In genomic region chr3:142646020-142646783, GRCh38 we compare ENCODE assay signal across 13 cellular contexts. TPM values are rescaled to one million over a fixed set of nuclear protein-coding genes. Genes with fewer than 3 reads are reported as not detected.
DNase-seq lines count a peak whose midpoint lies in the region; ATAC-seq, FAIRE-seq and TF ChIP-seq lines count a peak whose summit lies in the region.
"Had no signal": no experiment of that assay in that cellular context is flagged by ENCODE, and none has a peak within 500 bp of the region (broad histone marks: within the 10 kb centered on the region; RNA-seq: fewer than 3 reads in every experiment).

No MANE protein-coding gene starts in this region.

- H3K27me3 ChIP-seq in breast epithelium = no peaks in the 10 kb centered on the region
- no peaks in the 10 kb centered on the region for H3K27me3 ChIP-seq in PC-3 (ENCODE audit: low read length)
- no peaks in the 10 kb centered on the region for H3K27me3 ChIP-seq in bronchial epithelial cell (ENCODE audit: control insufficient read depth, insufficient read depth, low read length)
- no peaks in the 10 kb centered on the region for H3K27me3 ChIP-seq in mucosa of rectum (ENCODE audit: control insufficient read depth in 2 of 2, insufficient read depth in 2 of 2, low read length in 2 of 2)
- H3K27me3 ChIP-seq: Peyer's patch had no signal

- no peak overlapping the region for H3K4me3 ChIP-seq in breast epithelium
- H3K4me3 ChIP-seq in PC-3 (ENCODE audit: low read length) = no peak overlapping the region
- no peak overlapping the region for H3K4me3 ChIP-seq in bronchial epithelial cell (ENCODE audit: low read depth, low read length)
- H3K4me3 ChIP-seq in mucosa of rectum (ENCODE audit: low read length in 2 of 2) = no peak overlapping the region
- H3K4me3 ChIP-seq: Peyer's patch had no signal

- H3K79me2 ChIP-seq in PC-3 (ENCODE audit: low read length) = peaks cover 7% of the 10 kb centered on the region

- H3K27ac ChIP-seq in breast epithelium = no peak overlapping the region
- peak overlapping the region; percentile 61 for H3K27ac ChIP-seq in PC-3 (ENCODE audit: low read length)
- peak overlapping the region; percentile 32 to 36 for H3K27ac ChIP-seq in mucosa of rectum (ENCODE audit: low read depth in 2 of 2, low read length in 2 of 2)

- POLR2A ChIA-PET in MCF 10A (lab: Yijun Ruan, JAX) (interaction anchor here (0.5 to 2.1 kb wide), 14 partner anchors 9 to 355 kb away, joined by 3 to 30 read pairs (median 3); partner anchors contain the start of genes ATR, PLS1, TRPC1 and U2SURP), PC-3 (lab: Charles Lee; ENCODE audit: unreplicated experiment) (interaction anchor here (0.6 kb wide), 1 partner anchor 47 kb away, joined by 9 read pairs; no protein-coding TSS in a partner anchor)

- no peak overlapping the region for H3K4me3 Mint-ChIP-seq in MCF 10A (ENCODE audit: unreplicated experiment)

- no peaks in the 10 kb centered on the region for H3K27me3 Mint-ChIP-seq in MCF 10A (ENCODE audit: insufficient read depth, unreplicated experiment)

- H3K9ac ChIP-seq in PC-3 (ENCODE audit: low read length) (no peak overlapping the region), mucosa of rectum (ENCODE audit: low read depth in 1 of 2, low read length in 2 of 2) (no peak overlapping the region)

- TF ChIP-seq POLR2A in breast epithelium (IDR thresholded peaks at IDR 0.05) = no peak

- H3K4me2 ChIP-seq in PC-3 (ENCODE audit: low read length) = peak overlapping the region; percentile 18; the same call in 1 of the 2 replicates

- no peak for TF ChIP-seq CTCF in MCF 10A (IDR thresholded peaks at IDR 0.05; ENCODE audit: unreplicated experiment)
- TF ChIP-seq CTCF in breast epithelium (IDR thresholded peaks at IDR 0.05) = no peak
- no peak for TF ChIP-seq CTCF in PC-3 (conservative IDR thresholded peaks at IDR 0.05; ENCODE audit: low read depth, low read length)
- TF ChIP-seq CTCF in bronchial epithelial cell (IDR thresholded peaks at IDR 0.05; ENCODE audit: insufficient read depth, low read length, severe bottlenecking) = no peak

- BruUV-seq in MCF 10A (replicated peaks; lab: Mats Ljungman, UMichigan) (no TSS peak), PC-3 (replicated peaks; lab: Mats Ljungman, UMichigan) (no TSS peak)

- H3K36me3 ChIP-seq in breast epithelium (no peaks in the 10 kb centered on the region), PC-3 (ENCODE audit: low read depth, low read length) (no peaks in the 10 kb centered on the region), bronchial epithelial cell (ENCODE audit: control insufficient read depth, insufficient read depth, low read length) (no peaks in the 10 kb centered on the region), mucosa of rectum (ENCODE audit: control insufficient read depth in 2 of 2, insufficient read depth in 2 of 2, low read length in 2 of 2) (peaks cover 0 to 4% of the 10 kb centered on the region in 2 donors)

- intact Hi-C loops in MCF 10A (cut with micrococcal nuclease) (loop anchor here (5.0 kb wide), 1 partner anchor 49 kb away; the partner anchor contains the start of gene PLS1), breast epithelium (cut with DNase I; ENCODE audit: low total_unique reads) (no loop called here), PC-3 (cut with micrococcal nuclease) (no loop called here)

- DNase-seq in MCF 10A (ENCODE audit: unreplicated experiment) (peak; percentile 60), breast epithelium (ENCODE audit: low spot score in 2 of 2) (no peak), PC-3 (no peak), bronchial epithelial cell (ENCODE audit: low read depth) (peak; percentile 84), hepatic stellate cell (ENCODE audit: low spot score) (no peak), NCI-H748 (lab: John Stamatoyannopoulos, UW; ENCODE audit: unreplicated experiment) (no peak), mesenteric fat pad (ENCODE audit: low spot score) (no peak)
- DNase-seq: AML-193, DND-41, NCI-H1436, Peyer's patch, SIG-M5 had no signal

- H2AFZ ChIP-seq in PC-3 (ENCODE audit: low read length) = no peak overlapping the region

- peaks cover 28% of the 10 kb centered on the region for H3K4me1 Mint-ChIP-seq in MCF 10A (ENCODE audit: insufficient read depth, unreplicated experiment)

- no peak for ATAC-seq in PC-3

- CTCF ChIA-PET in MCF 10A (lab: Yijun Ruan, JAX) (interaction anchor here (0.9 to 1.2 kb wide), 5 partner anchors 10 to 66 kb away, joined by 3 to 4 read pairs (median 3); no protein-coding TSS in a partner anchor), PC-3 (lab: Charles Lee) (no interaction called here)

- H3F3A ChIP-seq in PC-3 (ENCODE audit: low read length, unreplicated experiment) = no peaks in the 10 kb centered on the region

- H3K4me1 ChIP-seq in breast epithelium = no peaks in the 10 kb centered on the region
- peaks cover 46% of the 10 kb centered on the region for H3K4me1 ChIP-seq in PC-3 (ENCODE audit: insufficient read depth, low read length)
- peaks cover 13 to 48% of the 10 kb centered on the region in 2 donors for H3K4me1 ChIP-seq in mucosa of rectum (ENCODE audit: control insufficient read depth in 2 of 2, insufficient read depth in 2 of 2, low read length in 2 of 2)

- FAIRE-seq in bronchial epithelial cell (lab: Jason Lieb, UNC) = no peak

- no peaks in the 10 kb centered on the region for H3K9me2 ChIP-seq in PC-3 (replicated peaks; ENCODE audit: low read length)

- H3K9me3 ChIP-seq in breast epithelium (no peaks in the 10 kb centered on the region), PC-3 (ENCODE audit: low read length) (no peaks in the 10 kb centered on the region), mucosa of rectum (ENCODE audit: control insufficient read depth in 2 of 2, low read length in 2 of 2) (no peaks in the 10 kb centered on the region)
- H3K9me3 ChIP-seq: Peyer's patch had no signal

- H4K20me1 ChIP-seq in PC-3 (ENCODE audit: low read length) = no peaks in the 10 kb centered on the region

- H3K27ac Mint-ChIP-seq in MCF 10A (ENCODE audit: low read depth, unreplicated experiment) = peak overlapping the region; percentile 8

- H3K36me3 Mint-ChIP-seq in MCF 10A (ENCODE audit: insufficient read depth, unreplicated experiment) = no peaks in the 10 kb centered on the region

- H3K9me3 Mint-ChIP-seq in MCF 10A (ENCODE audit: unreplicated experiment) = no peaks in the 10 kb centered on the region

RNA-seq across cellular contexts. Expression of gene PLS1, which starts 50.0 kb away (rescaled TPM):
- total RNA-seq in MCF 10A (2022) (7.3 and 9.3 TPM in 2 replicates), breast epithelium (10 to 100 TPM in 2 of 3 donors, 1 to 10 TPM in 1; 1.6 to 18.4 (median 15.7) TPM), PC-3 (2014; rRNA removed) (18.7 and 20.1 TPM in 2 replicates), bronchial epithelial cell (17.1 and 26.0 TPM in 2 replicates), mesenteric fat pad (1.2 TPM)

Comparison
In these comparisons a context has a peak if more than half of its experiments do, and no peak if none do; other contexts are left out.
1. DNase-seq: peak in MCF 10A (single experiment) and bronchial epithelial cell (single experiment); none in breast epithelium (0 of 2), PC-3 (single experiment), hepatic stellate cell (single experiment), NCI-H748 (single experiment) and mesenteric fat pad (single experiment).
2. H3K27ac ChIP-seq: peak in PC-3 (single experiment) and mucosa of rectum (2 of 2); none in breast epithelium (0 of 2).